Comparison of ENCODE assay signal across 23 cellular contexts in genomic region chr22:44396021-44396726, GRCh38.
DNase-seq lines count a peak whose midpoint lies in the region; ATAC-seq, FAIRE-seq and TF ChIP-seq lines count a peak whose summit lies in the region.
"Had no signal": no experiment of that assay in that cellular context is flagged by ENCODE, and none has a peak within 500 bp of the region (broad histone marks: within the 10 kb centered on the region; RNA-seq: fewer than 3 reads in every experiment).

No MANE protein-coding gene starts in this region.

- H2AFZ ChIP-seq in astrocyte (ENCODE audit: low read depth, low read length): no peak overlapping the region
- H2AFZ ChIP-seq: neural progenitor cell had no signal

- no peak for ATAC-seq in Right ventricle myocardium inferior
- ATAC-seq in mucosa of descending colon: no peak
- no peak for ATAC-seq in upper lobe of right lung
- ATAC-seq: gastrocnemius medialis, left lung had no signal

- peaks cover 11% of the 10 kb centered on the region for H3K27me3 ChIP-seq in astrocyte (ENCODE audit: insufficient read depth, low read length)
- no peaks in the 10 kb centered on the region for H3K27me3 ChIP-seq in upper lobe of right lung
- H3K27me3 ChIP-seq in sigmoid colon: no peaks in the 10 kb centered on the region
- H3K27me3 ChIP-seq: neural progenitor cell had no signal

- H3K9me3 ChIP-seq in astrocyte (ENCODE audit: insufficient read depth, low read depth, low read length) (no peaks in the 10 kb centered on the region), mucosa of descending colon (no peaks in the 10 kb centered on the region), upper lobe of right lung (no peaks in the 10 kb centered on the region), sigmoid colon (no peaks in the 10 kb centered on the region)
- H3K9me3 ChIP-seq: esophagus muscularis mucosa, gastrocnemius medialis, left lung had no signal

- H3K9me3 Mint-ChIP-seq in astrocyte (ENCODE audit: unreplicated experiment): peaks cover 5% of the 10 kb centered on the region
- H3K9me3 Mint-ChIP-seq: activated naive CD4-positive, alpha-beta T cell treated with anti-CD3 and anti-CD28 coated beads for 36 hours; CD4-positive, alpha-beta T cell; neural progenitor cell had no signal

- peaks cover 5% of the 10 kb centered on the region for H3K4me1 Mint-ChIP-seq in astrocyte (ENCODE audit: low read depth, unreplicated experiment)

- intact Hi-C loops in cardiac septum (cut with DNase I) (no loop called here), Right ventricle myocardium inferior (cut with DNase I) (no loop called here), mucosa of descending colon (cut with DNase I, micrococcal nuclease) (no loop called here), upper lobe of right lung (cut with DNase I) (no loop called here), sigmoid colon (cut with DNase I) (no loop called here)

- H3K27me3 Mint-ChIP-seq in astrocyte (ENCODE audit: low read depth, unreplicated experiment): peaks cover 63% of the 10 kb centered on the region
- H3K27me3 Mint-ChIP-seq: CD4-positive, alpha-beta T cell had no signal

- H3K4me2 ChIP-seq in astrocyte (ENCODE audit: low read length): no peak overlapping the region
- H3K4me2 ChIP-seq: neural progenitor cell had no signal

- WGBS in sigmoid colon, 2 donors: 81 to 83% methylated on average over 12 of the region's 12 CpGs

- TF ChIP-seq CTCF in astrocyte (IDR thresholded peaks at IDR 0.05; ENCODE audit: insufficient read depth, low read depth, low read length) (no peak), mucosa of descending colon (IDR thresholded peaks at IDR 0.05) (no peak), upper lobe of right lung (IDR thresholded peaks at IDR 0.05) (no peak), sigmoid colon (IDR thresholded peaks at IDR 0.05) (no peak)

- H3K36me3 Mint-ChIP-seq in astrocyte (ENCODE audit: low read depth, unreplicated experiment): no peaks in the 10 kb centered on the region
- H3K36me3 Mint-ChIP-seq: neural progenitor cell had no signal

- no peak overlapping the region for H3K9ac ChIP-seq in astrocyte (ENCODE audit: low read length)
- H3K9ac ChIP-seq: neural progenitor cell had no signal

- H4K20me1 ChIP-seq in astrocyte (ENCODE audit: insufficient read depth, low read length): no peaks in the 10 kb centered on the region

- no peak overlapping the region for H3K4me3 Mint-ChIP-seq in astrocyte (ENCODE audit: unreplicated experiment)
- H3K4me3 Mint-ChIP-seq: activated naive CD4-positive, alpha-beta T cell treated with anti-CD3 and anti-CD28 coated beads for 36 hours; CD4-positive, alpha-beta T cell; neural progenitor cell had no signal

- H3K4me1 ChIP-seq in astrocyte (ENCODE audit: insufficient read depth, low read length) (no peaks in the 10 kb centered on the region), mucosa of descending colon (ENCODE audit: low read depth) (no peaks in the 10 kb centered on the region), upper lobe of right lung (no peaks in the 10 kb centered on the region), sigmoid colon (no peaks in the 10 kb centered on the region)
- H3K4me1 ChIP-seq: gastrocnemius medialis, left lung had no signal

- no peaks in the 10 kb centered on the region for H3K36me3 ChIP-seq in astrocyte (ENCODE audit: insufficient read depth, low read length)
- no peaks in the 10 kb centered on the region for H3K36me3 ChIP-seq in mucosa of descending colon (ENCODE audit: low read depth)
- H3K36me3 ChIP-seq in upper lobe of right lung: no peaks in the 10 kb centered on the region
- H3K36me3 ChIP-seq in sigmoid colon: no peaks in the 10 kb centered on the region
- H3K36me3 ChIP-seq: esophagus muscularis mucosa, gastrocnemius medialis, left lung, neural progenitor cell had no signal

- H3K27ac Mint-ChIP-seq in astrocyte (ENCODE audit: unreplicated experiment): peak overlapping the region; percentile 77
- H3K27ac Mint-ChIP-seq: activated naive CD4-positive, alpha-beta T cell treated with anti-CD3 and anti-CD28 coated beads for 36 hours; CD4-positive, alpha-beta T cell had no signal

- no peak for FAIRE-seq in astrocyte (lab: Jason Lieb, UNC)

- no peak for TF ChIP-seq EP300 in sigmoid colon (IDR thresholded peaks at IDR 0.05)

- H3K4me3 ChIP-seq in astrocyte (ENCODE audit: insufficient read depth, low read depth, low read length) (no peak overlapping the region), mucosa of descending colon (no peak overlapping the region), upper lobe of right lung (no peak overlapping the region), sigmoid colon (no peak overlapping the region)
- H3K4me3 ChIP-seq: esophagus muscularis mucosa, gastrocnemius medialis, left lung, neural progenitor cell had no signal

- DNase-seq in cardiac septum (ENCODE audit: low spot score) (peak; percentile 47), Right ventricle myocardium inferior (ENCODE audit: missing footprints) (no peak), astrocyte (ENCODE audit: low read depth) (no peak), mucosa of descending colon (peak in 2 of 3 donors; percentile 7 to 29), upper lobe of right lung (peak; percentile 29), sigmoid colon (no peak), superior temporal gyrus (ENCODE audit: extremely low spot score) (no peak), NOMO-1 treated with DMSO at 0.1 percent for 48 hours (lab: John Stamatoyannopoulos, UW; ENCODE audit: unreplicated experiment) (no peak)
- DNase-seq: ACHN; activated CD4-positive, alpha-beta T cell treated with anti-CD3 and anti-CD28 coated beads for 48 hours; activated naive CD4-positive, alpha-beta T cell treated with anti-CD3 and anti-CD28 coated beads for 36 hours; effector CD8-positive, alpha-beta T cell; gastrocnemius medialis; GDM1; NCI-H1417; NK-92 treated with Interleukin-12 subunit alpha and Interleukin-12 subunit beta, amount 100 ng/mL, for 24 hours; RPMI8226; substantia nigra; SW 1271 had no signal

- H3K27ac ChIP-seq in astrocyte (ENCODE audit: low read depth, low read length) (no peak overlapping the region), upper lobe of right lung (no peak overlapping the region), sigmoid colon (no peak overlapping the region)
- H3K27ac ChIP-seq: esophagus muscularis mucosa, gastrocnemius medialis, left lung, neural progenitor cell had no signal

- TF ChIP-seq POLR2A in sigmoid colon (IDR thresholded peaks at IDR 0.05): no peak

- no peaks in the 10 kb centered on the region for H3K79me2 ChIP-seq in astrocyte (ENCODE audit: insufficient read depth, low read length)

Comparison
In these comparisons a context has a peak if more than half of its experiments do, and no peak if none do; other contexts are left out.
1. DNase-seq: peak in cardiac septum (single experiment), mucosa of descending colon (2 of 3) and upper lobe of right lung (single experiment); none in Right ventricle myocardium inferior (single experiment), astrocyte (single experiment), sigmoid colon (single experiment), superior temporal gyrus (single experiment) and NOMO-1 treated with DMSO at 0.1 percent for 48 hours (single experiment).